13 cellular contexts compared by ENCODE assay signal in genomic region chr14:75562048-75562447, GRCh38. TPM values are rescaled to one million over a fixed set of nuclear protein-coding genes. Genes with fewer than 3 reads are reported as not detected.
DNase-seq lines count a peak whose midpoint lies in the region; ATAC-seq, FAIRE-seq and TF ChIP-seq lines count a peak whose summit lies in the region.
"Had no signal": no experiment of that assay in that cellular context is flagged by ENCODE, and none has a peak within 500 bp of the region (broad histone marks: within the 10 kb centered on the region; RNA-seq: fewer than 3 reads in every experiment).

No MANE protein-coding gene starts in this region.

- no peaks in the 10 kb centered on the region for H3K36me3 ChIP-seq in PC-9 (ENCODE audit: low read depth)
- no peaks in the 10 kb centered on the region for H3K36me3 ChIP-seq in bronchial epithelial cell (ENCODE audit: control insufficient read depth, insufficient read depth, low read length)
- H3K36me3 ChIP-seq: neural progenitor cell had no signal

- H3K36me3 Mint-ChIP-seq in activated CD4-positive, alpha-beta memory T cell treated with anti-CD3 and anti-CD28 coated beads, Interleukin-2, amount 10 ng/mL, durations not matched to agents 7 days and 5 days (ENCODE audit: low read depth): peaks cover 2% of the 10 kb centered on the region
- H3K36me3 Mint-ChIP-seq: neural progenitor cell had no signal

- intact Hi-C loops in PC-9 (cut with micrococcal nuclease; ENCODE audit: unreplicated experiment): loop anchor here (10.0 kb wide), 1 partner anchor 677 kb away; the partner anchor contains the start of gene DLST
- intact Hi-C loops in left colon (cut with DNase I, micrococcal nuclease): no loop called here

- no TSS peak for BruUV-seq in PC-9 (replicated peaks; lab: Mats Ljungman, UMichigan)

- H3K9me2 ChIP-seq in PC-9 (ENCODE audit: insufficient read depth): no peaks in the 10 kb centered on the region
- H3K9me2 ChIP-seq: SK-N-SH had no signal

- H3K27me3 ChIP-seq in PC-9 (ENCODE audit: insufficient read depth, low read depth): no peaks in the 10 kb centered on the region
- peaks cover 2% of the 10 kb centered on the region for H3K27me3 ChIP-seq in bronchial epithelial cell (ENCODE audit: control insufficient read depth, insufficient read depth, low read length)

- 0 out of 2 replicates have a peak, but pooled peaks cover 5% of the 10 kb centered on the region for H3K9me3 ChIP-seq in PC-9 (ENCODE audit: insufficient read depth, low read depth)
- H3K9me3 ChIP-seq: SK-N-SH had no signal

- H3K4me1 ChIP-seq in PC-9 (replicated peaks; ENCODE audit: insufficient read depth): peaks cover 64% of the 10 kb centered on the region
- H3K4me1 ChIP-seq: neural progenitor cell had no signal

- no peaks in the 10 kb centered on the region for H4K20me1 ChIP-seq in PC-9 (ENCODE audit: insufficient read depth)

- H3K4me3 ChIP-seq in PC-9: no peak overlapping the region
- no peak overlapping the region for H3K4me3 ChIP-seq in bronchial epithelial cell (ENCODE audit: low read depth, low read length)
- H3K4me3 ChIP-seq: neural progenitor cell, skin epidermis had no signal

- DNase-seq in PC-9 (peak; percentile 75 to 89), bronchial epithelial cell (ENCODE audit: low read depth) (peak; percentile 48), left colon (no peak), D721Med (ENCODE audit: insufficient read length, low spot score) (no peak)
- DNase-seq in activated CD4-positive, alpha-beta memory T cell treated with anti-CD3 and anti-CD28 coated beads, Interleukin-2, amount 10 ng/mL, durations not matched to agents 7 days and 5 days: peak; percentile 56
- peak in 2 of 3 donors; percentile 67 to 79 for DNase-seq in stimulated activated CD4-positive, alpha-beta T cell treated with anti-CD3 and anti-CD28 coated beads, TNF-alpha, amount 100 ng/mL, for 48 hours (ENCODE audit: low read depth in 3 of 3)
- DNase-seq: NCI-H82, SK-N-SH had no signal

- H3K4me3 Mint-ChIP-seq in activated CD4-positive, alpha-beta memory T cell treated with anti-CD3 and anti-CD28 coated beads, Interleukin-2, amount 10 ng/mL, durations not matched to agents 7 days and 5 days: no peak overlapping the region
- H3K4me3 Mint-ChIP-seq: neural progenitor cell had no signal

- no peaks in the 10 kb centered on the region for H3K79me2 ChIP-seq in PC-9 (ENCODE audit: low read depth)

- CTCF ChIA-PET in PC-9 (lab: Charles Lee): interaction anchor here (0.6 to 3.1 kb wide), 9 partner anchors 10 to 1489 kb away, joined by 4 to 47 read pairs (median 6); no protein-coding TSS in a partner anchor
- CTCF ChIA-PET in activated CD4-positive, alpha-beta memory T cell treated with anti-CD3 and anti-CD28 coated beads, Interleukin-2, amount 10 ng/mL, durations not matched to agents 7 days and 5 days (lab: Charles Lee): interaction anchor here (0.9 to 4.7 kb wide), 18 partner anchors 9 to 428 kb away, joined by 3 to 42 read pairs (median 6); partner anchors contain the start of genes BATF and FLVCR2

- H3K27me3 Mint-ChIP-seq in activated CD4-positive, alpha-beta memory T cell treated with anti-CD3 and anti-CD28 coated beads, Interleukin-2, amount 10 ng/mL, durations not matched to agents 7 days and 5 days: no peaks in the 10 kb centered on the region

- peaks cover 41% of the 10 kb centered on the region for H3F3A ChIP-seq in PC-9 (ENCODE audit: insufficient read depth, low read depth)

- no peak for ATAC-seq in left colon
- ATAC-seq in GM21360 (IDR thresholded peaks at IDR 0.05; ENCODE audit: unreplicated experiment): no peak

- no peak overlapping the region for H2AFZ ChIP-seq in PC-9

- H3K4me1 Mint-ChIP-seq in activated CD4-positive, alpha-beta memory T cell treated with anti-CD3 and anti-CD28 coated beads, Interleukin-2, amount 10 ng/mL, durations not matched to agents 7 days and 5 days: peaks cover 73% of the 10 kb centered on the region

- no peaks in the 10 kb centered on the region for H3K9me3 Mint-ChIP-seq in activated CD4-positive, alpha-beta memory T cell treated with anti-CD3 and anti-CD28 coated beads, Interleukin-2, amount 10 ng/mL, durations not matched to agents 7 days and 5 days

- no peak for FAIRE-seq in bronchial epithelial cell (lab: Jason Lieb, UNC)
- no peak for FAIRE-seq in D721Med (lab: Jason Lieb, UNC)

- no peak for TF ChIP-seq CTCF in PC-9 (conservative IDR thresholded peaks at IDR 0.05)
- no peak for TF ChIP-seq CTCF in bronchial epithelial cell (IDR thresholded peaks at IDR 0.05; ENCODE audit: insufficient read depth, low read length, severe bottlenecking)
- TF ChIP-seq CTCF in D721Med (IDR thresholded peaks at IDR 0.05; ENCODE audit: insufficient read depth, missing control alignments): no peak

- peak overlapping the region; percentile 58 for H3K27ac Mint-ChIP-seq in activated CD4-positive, alpha-beta memory T cell treated with anti-CD3 and anti-CD28 coated beads, Interleukin-2, amount 10 ng/mL, durations not matched to agents 7 days and 5 days
- H3K27ac Mint-ChIP-seq: neural progenitor cell had no signal

- peak overlapping the region; percentile 27 for H3K4me2 ChIP-seq in PC-9
- H3K4me2 ChIP-seq: neural progenitor cell, SK-N-SH had no signal

- POLR2A ChIA-PET in PC-9 (lab: Charles Lee; ENCODE audit: unreplicated experiment): interaction anchor here (0.6 to 0.9 kb wide), 4 partner anchors 9 to 1549 kb away, joined by 3 to 6 read pairs (median 4); no protein-coding TSS in a partner anchor
- POLR2A ChIA-PET in activated CD4-positive, alpha-beta memory T cell treated with anti-CD3 and anti-CD28 coated beads, Interleukin-2, amount 10 ng/mL, durations not matched to agents 7 days and 5 days (lab: Charles Lee): interaction anchor here (0.9 to 3.7 kb wide), 9 partner anchors 10 to 74 kb away, joined by 3 to 27 read pairs (median 6); partner anchors contain the start of gene BATF

- peak overlapping the region; percentile 52 for H3K27ac ChIP-seq in PC-9
- H3K27ac ChIP-seq: HL-60, neural progenitor cell had no signal

RNA-seq across cellular contexts. Expression of gene FLVCR2, which starts 16.4 kb away (rescaled TPM):
- total RNA-seq in PC-9 (2021) (12.4 and 35.7 TPM in 2 replicates), bronchial epithelial cell (0.79 and 2.8 TPM in 2 replicates), left colon (10 to 100 TPM; 19.8 to 42.1 TPM)
- total RNA-seq in activated CD4-positive, alpha-beta memory T cell treated with anti-CD3 and anti-CD28 coated beads, Interleukin-2, amount 10 ng/mL, durations not matched to agents 7 days and 5 days: 1 to 10 TPM; 1.3 to 3.0 TPM

RNA-seq across cellular contexts. Expression of gene BATF, which starts 39.8 kb away (rescaled TPM):
- 55.7 and 79.0 TPM in 2 replicates for total RNA-seq in PC-9 (2021)
- 10 to 100 TPM; 63.0 to 66.1 TPM for total RNA-seq in activated CD4-positive, alpha-beta memory T cell treated with anti-CD3 and anti-CD28 coated beads, Interleukin-2, amount 10 ng/mL, durations not matched to agents 7 days and 5 days
- 2.6 and 3.4 TPM in 2 replicates for total RNA-seq in bronchial epithelial cell
- 1 to 10 TPM in 1 of 2 donors, under 1 TPM in 1; 0.67 to 1.3 TPM for total RNA-seq in left colon
- total RNA-seq: temporal lobe had no signal

Comparison
In these comparisons a context has a peak if more than half of its experiments do, and no peak if none do; other contexts are left out.
1. DNase-seq: peak in PC-9 (2 of 2), activated CD4-positive, alpha-beta memory T cell treated with anti-CD3 and anti-CD28 coated beads, Interleukin-2, amount 10 ng/mL, durations not matched to agents 7 days and 5 days (single experiment), bronchial epithelial cell (single experiment) and stimulated activated CD4-positive, alpha-beta T cell treated with anti-CD3 and anti-CD28 coated beads, TNF-alpha, amount 100 ng/mL, for 48 hours (2 of 3); none in left colon (0 of 2) and D721Med (single experiment).
2. RNA of gene BATF, which starts 39.8 kb away (total RNA-seq): 63.0 to 66.1 TPM in activated CD4-positive, alpha-beta memory T cell treated with anti-CD3 and anti-CD28 coated beads, Interleukin-2, amount 10 ng/mL, durations not matched to agents 7 days and 5 days and 55.7 to 79.0 TPM in PC-9; 2.6 to 3.4 TPM in bronchial epithelial cell and 0.67 to 1.3 TPM in left colon; every median in the first group is over 10 times any median in the second.